ENCODE assay signal across 20 cellular contexts in genomic region chr10:326894-327635, GRCh38.
A peak's percentile ranks its signal among the peaks of the same experiment; 100 is the strongest.
DNase-seq lines count a peak whose midpoint lies in the region; TF ChIP-seq lines count a peak whose summit lies in the region.
"Had no signal": no experiment of that assay in that cellular context is flagged by ENCODE, and none has a peak within 500 bp of the region (broad histone marks: within the 10 kb centered on the region; RNA-seq: fewer than 3 reads in every experiment).

No MANE protein-coding gene starts in this region.

- peaks cover 30% of the 10 kb centered on the region for H3K4me1 Mint-ChIP-seq in activated CD4-positive, alpha-beta memory T cell treated with anti-CD3 and anti-CD28 coated beads for 36 hours (ENCODE audit: low read depth)

- H3K36me3 ChIP-seq in left ventricle myocardium inferior = peaks cover 36% of the 10 kb centered on the region
- peaks cover 30% of the 10 kb centered on the region for H3K36me3 ChIP-seq in OCI-LY1 (ENCODE audit: insufficient read depth, low read length)
- H3K36me3 ChIP-seq in neuronal stem cell (replicated peaks in 1 of 2; ENCODE audit: control insufficient read depth in 2 of 2, insufficient read depth in 2 of 2, low read length in 2 of 2) = peaks cover 15 to 59% of the 10 kb centered on the region in 2 donors

- CTCF ChIA-PET in activated CD4-positive, alpha-beta memory T cell treated with anti-CD3 and anti-CD28 coated beads for 36 hours (lab: Charles Lee) = no interaction called here

- H2BK5ac ChIP-seq in neuronal stem cell (ENCODE audit: low read length) = no peak overlapping the region

- 0 out of 2 replicates have a peak, but pooled peaks cover 8% of the 10 kb centered on the region for H3F3A ChIP-seq in OCI-LY1 (ENCODE audit: insufficient read depth, low read length)

- H3K27ac ChIP-seq in left ventricle myocardium inferior (replicated peaks) (no peak overlapping the region), OCI-LY1 (ENCODE audit: low read depth, low read length, poor library complexity, severe bottlenecking) (peak overlapping the region; percentile 99), neuronal stem cell (replicated peaks; ENCODE audit: low read length) (no peak overlapping the region)
- H3K27ac ChIP-seq: SJSA1 had no signal

- H3K18ac ChIP-seq in neuronal stem cell (ENCODE audit: low read length) = no peak overlapping the region

- H3K79me1 ChIP-seq in neuronal stem cell (ENCODE audit: low read depth, low read length) = no peaks in the 10 kb centered on the region

- H4K8ac ChIP-seq in neuronal stem cell (ENCODE audit: low read depth, low read length) = no peak overlapping the region

- TF ChIP-seq CTCF in left ventricle myocardium inferior (IDR thresholded peaks at IDR 0.05; ENCODE audit: borderline replicate concordance) (no peak), OCI-LY1 (IDR thresholded peaks at IDR 0.05; ENCODE audit: low read length) (no peak)

- H3K4me2 ChIP-seq in OCI-LY1 (ENCODE audit: low read length) (peak overlapping the region; percentile 72; the same call in 1 of the 2 replicates), neuronal stem cell (ENCODE audit: insufficient read depth, low read length, poor library complexity, severe bottlenecking) (no peak overlapping the region)
- H3K4me2 ChIP-seq: GM23338 had no signal

- no peaks in the 10 kb centered on the region for H3K27me3 Mint-ChIP-seq in activated CD4-positive, alpha-beta memory T cell treated with anti-CD3 and anti-CD28 coated beads for 36 hours
- H3K27me3 Mint-ChIP-seq: CD4-positive, CD25-positive, alpha-beta regulatory T cell had no signal

- no peak overlapping the region for H2AK5ac ChIP-seq in neuronal stem cell (ENCODE audit: low read depth, low read length)

- no peak overlapping the region for H3K14ac ChIP-seq in neuronal stem cell (ENCODE audit: low read length)

- H3K9me3 ChIP-seq in left ventricle myocardium inferior (replicated peaks) (no peaks in the 10 kb centered on the region), OCI-LY1 (ENCODE audit: low read length) (no peaks in the 10 kb centered on the region), neuronal stem cell (replicated peaks in 1 of 2; ENCODE audit: control insufficient read depth in 2 of 2, insufficient read depth in 1 of 2, low read depth in 1 of 2, low read length in 2 of 2) (no peaks in the 10 kb centered on the region)
- H3K9me3 ChIP-seq: SJSA1 had no signal

- H3K9me3 Mint-ChIP-seq in activated CD4-positive, alpha-beta memory T cell treated with anti-CD3 and anti-CD28 coated beads for 36 hours = no peaks in the 10 kb centered on the region
- H3K9me3 Mint-ChIP-seq: CD4-positive, CD25-positive, alpha-beta regulatory T cell; GM23338 had no signal

- H4K20me1 ChIP-seq in OCI-LY1 (ENCODE audit: insufficient read depth, low read length) = no peaks in the 10 kb centered on the region

- intact Hi-C loops in cardiac septum (cut with DNase I) (no loop called here), left ventricle myocardium inferior (cut with micrococcal nuclease) (no loop called here)
- intact Hi-C loops in activated CD4-positive, alpha-beta memory T cell treated with anti-CD3 and anti-CD28 coated beads for 36 hours (cut with micrococcal nuclease) = no loop called here

- H2BK12ac ChIP-seq in neuronal stem cell (ENCODE audit: low read length) = no peak overlapping the region

- H3K4me1 ChIP-seq in left ventricle myocardium inferior (peaks cover 8% of the 10 kb centered on the region), OCI-LY1 (ENCODE audit: insufficient read depth, low read length, severe bottlenecking) (peaks cover 88% of the 10 kb centered on the region), neuronal stem cell (ENCODE audit: control insufficient read depth in 2 of 2, insufficient read depth in 1 of 2, low read depth in 1 of 2, low read length in 2 of 2) (peaks cover 0 to 2% of the 10 kb centered on the region in 2 donors)

- H3K23ac ChIP-seq in neuronal stem cell (ENCODE audit: low read depth, low read length, poor library complexity) = no peak overlapping the region

- H3K27me3 ChIP-seq in left ventricle myocardium inferior (ENCODE audit: low read depth) (no peaks in the 10 kb centered on the region), OCI-LY1 (ENCODE audit: insufficient read depth, low read length) (no peaks in the 10 kb centered on the region), neuronal stem cell (ENCODE audit: control insufficient read depth in 3 of 3, insufficient read depth in 3 of 3, low read depth in 1 of 3, low read length in 3 of 3) (no peaks in the 10 kb centered on the region)
- H3K27me3 ChIP-seq: SJSA1 had no signal

- H3K9ac ChIP-seq in OCI-LY1 (ENCODE audit: low read length) = peak overlapping the region; percentile 52; the same call in 1 of the 2 replicates
- H3K9ac ChIP-seq in neuronal stem cell (ENCODE audit: low read depth, low read length, poor library complexity) = peak overlapping the region; percentile 64

- H2BK120ac ChIP-seq in neuronal stem cell (ENCODE audit: low read depth, low read length) = no peak overlapping the region

- POLR2A ChIA-PET in activated CD4-positive, alpha-beta memory T cell treated with anti-CD3 and anti-CD28 coated beads for 36 hours (lab: Charles Lee) = no interaction called here

- no peaks in the 10 kb centered on the region for H3K36me3 Mint-ChIP-seq in activated CD4-positive, alpha-beta memory T cell treated with anti-CD3 and anti-CD28 coated beads for 36 hours

- H4K91ac ChIP-seq in neuronal stem cell (ENCODE audit: low read depth, low read length, poor library complexity) = no peak overlapping the region

- no peak overlapping the region for H3K27ac Mint-ChIP-seq in activated CD4-positive, alpha-beta memory T cell treated with anti-CD3 and anti-CD28 coated beads for 36 hours
- H3K27ac Mint-ChIP-seq: B cell, GM23338 had no signal

- H2AFZ ChIP-seq in OCI-LY1 (ENCODE audit: low read length) (no peak overlapping the region), neuronal stem cell (ENCODE audit: low read length) (no peak overlapping the region)
- H2AFZ ChIP-seq: GM23338 had no signal

- no peak overlapping the region for H3K4me3 Mint-ChIP-seq in activated CD4-positive, alpha-beta memory T cell treated with anti-CD3 and anti-CD28 coated beads for 36 hours
- H3K4me3 Mint-ChIP-seq: B cell; CD4-positive, CD25-positive, alpha-beta regulatory T cell; GM23338 had no signal

- H3K79me2 ChIP-seq in OCI-LY1 (ENCODE audit: insufficient read depth, low read length) = no peaks in the 10 kb centered on the region

- DNase-seq in cardiac septum (ENCODE audit: low spot score) (peak; percentile 60), left ventricle myocardium inferior (no peak), neuronal stem cell (ENCODE audit: low spot score) (no peak), DMS79 treated with DMSO at 0.1 percent for 48 hours (lab: John Stamatoyannopoulos, UW) (no peak), NOMO-1 treated with DMSO at 0.1 percent for 48 hours (lab: John Stamatoyannopoulos, UW; ENCODE audit: unreplicated experiment) (no peak)
- no peak for DNase-seq in activated CD4-positive, alpha-beta memory T cell treated with anti-CD3 and anti-CD28 coated beads for 36 hours
- DNase-seq: CD4-positive, CD25-positive, alpha-beta regulatory T cell; COR-L47; DMS 273 treated with DMSO at 0.1 percent for 48 hours; MV-4-11; NCI-H1105 treated with DMSO at 0.1 percent for 48 hours; NCI-H2029 treated with DMSO at 0.1 percent for 48 hours; NCI-H226; NCI-H510A treated with DMSO at 0.1 percent for 48 hours; NCI-H748 treated with DMSO at 0.1 percent for 48 hours; OCI-M1 had no signal

- H3K4me3 ChIP-seq in left ventricle myocardium inferior (no peak overlapping the region), OCI-LY1 (ENCODE audit: low read depth, low read length, poor library complexity, severe bottlenecking) (no peak overlapping the region), neuronal stem cell (ENCODE audit: low read length in 2 of 2) (no peak overlapping the region)
- H3K4me3 ChIP-seq: GM23338, SJSA1 had no signal

- H2BK15ac ChIP-seq in neuronal stem cell (ENCODE audit: low read length) = no peak overlapping the region

- no peak overlapping the region for H3K4ac ChIP-seq in neuronal stem cell (ENCODE audit: low read length)

- H3K9me2 ChIP-seq in OCI-LY1 (ENCODE audit: low read depth, low read length) = no peaks in the 10 kb centered on the region

- no CpG with 5 or more reads among the region's 29 CpGs for WGBS in neuronal stem cell (ENCODE audit: extremely low coverage in 2 of 2, insufficient read length in 2 of 2, insufficient replicate concordance in 1 of 2), 2 donors
